In the genomic region with DNA sequence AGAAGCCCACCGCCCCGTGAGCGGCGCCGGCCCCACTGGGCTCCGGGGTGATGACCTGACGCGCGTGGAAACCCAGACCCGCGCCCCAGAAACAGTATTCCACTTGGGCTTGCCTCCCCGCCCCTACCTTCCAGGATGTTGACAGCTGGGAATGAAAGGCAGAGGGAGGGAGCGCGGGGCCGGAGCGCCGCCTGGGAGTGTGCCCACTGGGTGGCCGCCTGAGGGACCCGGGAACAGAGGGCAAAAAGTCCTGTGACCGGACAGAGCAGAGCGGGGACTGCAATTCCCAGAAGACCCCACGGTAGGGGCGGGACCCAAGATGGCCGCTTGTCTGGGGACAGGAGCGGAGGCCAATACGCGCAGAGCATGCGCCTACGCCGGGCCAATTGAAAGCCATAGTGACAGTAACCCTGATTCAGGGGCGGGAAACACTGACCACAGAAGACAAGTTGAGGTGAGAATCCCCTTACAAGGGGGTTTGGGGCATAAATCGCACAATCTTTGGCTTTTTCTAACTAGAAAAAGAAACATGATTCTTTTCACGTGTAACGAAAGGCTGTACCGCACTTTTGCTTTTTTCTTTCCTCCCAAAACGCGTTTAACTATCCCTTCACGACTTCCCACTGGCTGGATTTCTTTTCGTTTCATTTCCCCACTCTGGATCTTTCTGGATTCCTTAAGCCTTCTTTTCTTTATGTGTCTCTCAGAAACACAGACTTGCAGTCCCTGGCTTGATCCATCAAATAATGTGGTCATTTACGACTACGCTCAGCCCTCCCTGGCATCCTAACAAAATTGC, we compare ENCODE assay signal across 8 cellular contexts. TPM values are rescaled to one million over a fixed set of nuclear protein-coding genes. Genes with fewer than 3 reads are reported as not detected.
DNase-seq lines count a peak whose midpoint lies in the region; ATAC-seq, FAIRE-seq and TF ChIP-seq lines count a peak whose summit lies in the region.

Gene FHIT (minus strand): TSS at position 279 of the 799 bp plus-strand sequence.

- DNase-seq in AG08396 (ENCODE audit: low spot score) (peak; percentile 97), NCI-H2227 (lab: John Stamatoyannopoulos, UW; ENCODE audit: unreplicated experiment) (peak; percentile 91), cardiac fibroblast (ENCODE audit: low read depth in 2 of 2) (peak; percentile 93 to 96), iPS-NIHi7 (ENCODE audit: extremely low spot score) (peak; percentile 96), small intestine (peak; percentile 97)

- TF ChIP-seq CTCF in WI38 (IDR thresholded peaks at IDR 0.05; ENCODE audit: low read depth, low read length): no peak
- no peak for TF ChIP-seq CTCF in cardiac fibroblast (IDR thresholded peaks at IDR 0.05; ENCODE audit: low read depth, low read length)

- 1% methylated on average over 39 to 41 of the region's 41 CpGs for WGBS in small intestine, 3 donors

- peak within 1 kb of the TSS; percentile 76 for H3K4me3 ChIP-seq in WI38 (ENCODE audit: low read depth, low read length)
- peak within 1 kb of the TSS; percentile 52 to 78 for H3K4me3 ChIP-seq in cardiac fibroblast (replicated peaks in 1 of 2; ENCODE audit: low read depth in 2 of 2, low read length in 2 of 2)
- H3K4me3 ChIP-seq in small intestine (ENCODE audit: low read depth in 1 of 2, low read length in 2 of 2): peak within 1 kb of the TSS; percentile 71 to 87

- no peaks in the 10 kb centered on the region for H3K27me3 ChIP-seq in small intestine (ENCODE audit: control insufficient read depth in 2 of 2, insufficient read depth in 2 of 2, low read length in 2 of 2)

- no peaks in the 10 kb centered on the region for H3K9me3 ChIP-seq in small intestine (ENCODE audit: control insufficient read depth, low read depth)

- FAIRE-seq in small intestine (lab: Jason Lieb, UNC): no peak

- ATAC-seq in GM18873 (IDR thresholded peaks at IDR 0.05; ENCODE audit: low FRiP score, unreplicated experiment) (peak; percentile 95), HG03135 (IDR thresholded peaks at IDR 0.05; ENCODE audit: unreplicated experiment) (peak; percentile 96)

- H3K4me1 ChIP-seq in small intestine (ENCODE audit: control insufficient read depth in 2 of 2, insufficient read depth in 1 of 2, low read depth in 1 of 2, low read length in 1 of 2): peaks cover 0 to 4% of the 10 kb centered on the region in 2 donors

- peak within 1 kb of the TSS; percentile 79 to 82 for H3K27ac ChIP-seq in small intestine (ENCODE audit: low read depth in 1 of 2, low read length in 1 of 2)

- H3K36me3 ChIP-seq in small intestine (ENCODE audit: control insufficient read depth in 2 of 2, insufficient read depth in 2 of 2, low read length in 2 of 2): no peaks in the 10 kb centered on the region

RNA-seq across cellular contexts. Expression of gene FHIT, which starts in this region (rescaled TPM):
- 1 to 10 TPM; 4.4 to 8.1 (median 5.9) TPM for polyA plus RNA-seq in small intestine

Comparison
In these comparisons a context has a peak if more than half of its experiments do, and no peak if none do; other contexts are left out.
1. Peak in every context shown above with its lines: DNase-seq, ATAC-seq, H3K4me3 ChIP-seq and H3K27ac ChIP-seq.